In the genomic region with DNA sequence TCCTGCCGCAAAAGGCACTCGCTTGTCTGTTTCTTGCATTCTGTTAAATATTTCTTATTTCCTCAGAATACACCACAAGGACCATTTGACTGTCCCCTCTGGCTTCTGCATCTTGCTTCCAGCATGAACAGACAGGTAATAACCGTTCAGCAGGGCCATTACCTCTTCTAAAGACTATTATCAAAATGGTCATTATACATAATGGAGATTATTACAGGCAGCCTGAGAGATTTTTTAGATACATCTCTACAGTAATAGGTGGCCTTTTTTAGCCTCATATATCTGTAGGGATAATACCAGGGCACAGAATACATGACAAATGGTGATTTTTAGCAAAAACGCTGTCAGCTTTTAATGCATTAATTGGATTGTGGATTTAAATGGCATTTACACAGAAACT, we compare ENCODE assay signal across 30 cellular contexts.
"Had no signal": no experiment of that assay in that cellular context is flagged by ENCODE, and none has a peak within 500 bp of the region (broad histone marks: within the 10 kb centered on the region; RNA-seq: fewer than 3 reads in every experiment).

No MANE protein-coding gene starts in this region.

- H3K27me3 Mint-ChIP-seq: natural killer cell treated with Interleukin-12 subunit alpha and Interleukin-12 subunit beta and Interleukin-15 and Interleukin-18, amount 100 ng/mL, for 72 hours had no signal

- FAIRE-seq: endothelial cell of umbilical vein, islet of Langerhans had no signal

- DNase-seq: dermis blood vessel endothelial cell; effector memory CD4-positive, alpha-beta T cell; esophagus squamous epithelium; foreskin melanocyte; glutamatergic neuron; heart right ventricle; hippocampal formation; left cardiac atrium; left lung; mesenchymal stem cell; mucosa of descending colon; naive B cell; stimulated activated CD4-positive, alpha-beta T cell treated with anti-CD3 and anti-CD28 coated beads, Interleukin-12 subunit alpha, Interleukin-12 subunit beta, amount 100 ng/mL, for 4 hours; stimulated activated CD4-positive, alpha-beta T cell treated with anti-CD3 and anti-CD28 coated beads, Interleukin-1b, Interleukin-23, amount 100 ng/mL, for 48 hours; stimulated activated CD4-positive, alpha-beta T cell treated with anti-CD3 and anti-CD28 coated beads, Interleukin-4, amount 100 ng/mL, for 24 hours; stimulated activated naive CD4-positive, alpha-beta T cell treated with Interleukin-2 at 50 U/mL for 16 hours; stomach; thyroid gland; trophoblast cell had no signal

- H3K4me3 ChIP-seq: esophagus squamous epithelium, heart right ventricle, left lung, mucosa of descending colon, neural progenitor cell, prostate gland, right atrium auricular region, smooth muscle cell, stomach, thyroid gland, vagina had no signal

- ATAC-seq: heart right ventricle; left cardiac atrium; left lung; mucosa of descending colon; natural killer cell treated with Interleukin-12 subunit alpha and Interleukin-12 subunit beta and Interleukin-15 and Interleukin-18, amount 100 ng/mL, for 72 hours; sciatic nerve; stimulated activated effector memory CD8-positive, alpha-beta T cell treated with anti-CD3 and anti-CD28 coated beads, Interleukin-12 subunit alpha, Interleukin-12 subunit beta, amount 100 ng/mL, for 72 hours had no signal

- H2AFZ ChIP-seq: neural progenitor cell had no signal

- H3K9ac ChIP-seq: neural progenitor cell had no signal

- H3K4me1 Mint-ChIP-seq: mesothelial cell of epicardium; stimulated activated effector memory CD8-positive, alpha-beta T cell treated with anti-CD3 and anti-CD28 coated beads, Interleukin-12 subunit alpha, Interleukin-12 subunit beta, amount 100 ng/mL, for 72 hours had no signal

- H3K27ac ChIP-seq: esophagus squamous epithelium, heart right ventricle, left lung, neural progenitor cell, prostate gland, right atrium auricular region, stomach, thyroid gland, vagina had no signal

- H3K36me3 Mint-ChIP-seq: mesothelial cell of epicardium; naive B cell; natural killer cell treated with Interleukin-12 subunit alpha and Interleukin-12 subunit beta and Interleukin-15 and Interleukin-18, amount 100 ng/mL, for 72 hours; neural progenitor cell; stimulated activated effector memory CD8-positive, alpha-beta T cell treated with anti-CD3 and anti-CD28 coated beads, Interleukin-12 subunit alpha, Interleukin-12 subunit beta, amount 100 ng/mL, for 72 hours had no signal

- H3K9me3 ChIP-seq: esophagus squamous epithelium, heart right ventricle, left lung, mucosa of descending colon, prostate gland, right atrium auricular region, stomach, thyroid gland, vagina had no signal

- H3K27me3 ChIP-seq: esophagus squamous epithelium, heart right ventricle, left lung, neural progenitor cell, right atrium auricular region, stomach, thyroid gland, vagina had no signal

- H3K4me1 ChIP-seq: esophagus squamous epithelium, heart right ventricle, left lung, prostate gland, right atrium auricular region, stomach, vagina had no signal

- H3K36me3 ChIP-seq: esophagus squamous epithelium, heart right ventricle, left lung, neural progenitor cell, prostate gland, right atrium auricular region, stomach, thyroid gland, vagina had no signal

- H3K4me3 Mint-ChIP-seq: mesothelial cell of epicardium; naive B cell; natural killer cell treated with Interleukin-12 subunit alpha and Interleukin-12 subunit beta and Interleukin-15 and Interleukin-18, amount 100 ng/mL, for 72 hours; neural progenitor cell; stimulated activated effector memory CD8-positive, alpha-beta T cell treated with anti-CD3 and anti-CD28 coated beads, Interleukin-12 subunit alpha, Interleukin-12 subunit beta, amount 100 ng/mL, for 72 hours had no signal

- H3K27ac Mint-ChIP-seq: mesothelial cell of epicardium; naive B cell; natural killer cell treated with Interleukin-12 subunit alpha and Interleukin-12 subunit beta and Interleukin-15 and Interleukin-18, amount 100 ng/mL, for 72 hours; neural progenitor cell; stimulated activated effector memory CD8-positive, alpha-beta T cell treated with anti-CD3 and anti-CD28 coated beads, Interleukin-12 subunit alpha, Interleukin-12 subunit beta, amount 100 ng/mL, for 72 hours had no signal

- H3K9me3 Mint-ChIP-seq: mesothelial cell of epicardium, naive B cell had no signal

- H3K4me2 ChIP-seq: neural progenitor cell, smooth muscle cell had no signal
